ENCODE assay signal across 7 cellular contexts in genomic region chr1:154970631-154971340, GRCh38. TPM values are rescaled to one million over a fixed set of nuclear protein-coding genes. Genes with fewer than 3 reads are reported as not detected.
A peak's percentile ranks its signal among the peaks of the same experiment; 100 is the strongest.
DNase-seq lines count a peak whose midpoint lies in the region; ATAC-seq and TF ChIP-seq lines count a peak whose summit lies in the region.

A gene with protein sequence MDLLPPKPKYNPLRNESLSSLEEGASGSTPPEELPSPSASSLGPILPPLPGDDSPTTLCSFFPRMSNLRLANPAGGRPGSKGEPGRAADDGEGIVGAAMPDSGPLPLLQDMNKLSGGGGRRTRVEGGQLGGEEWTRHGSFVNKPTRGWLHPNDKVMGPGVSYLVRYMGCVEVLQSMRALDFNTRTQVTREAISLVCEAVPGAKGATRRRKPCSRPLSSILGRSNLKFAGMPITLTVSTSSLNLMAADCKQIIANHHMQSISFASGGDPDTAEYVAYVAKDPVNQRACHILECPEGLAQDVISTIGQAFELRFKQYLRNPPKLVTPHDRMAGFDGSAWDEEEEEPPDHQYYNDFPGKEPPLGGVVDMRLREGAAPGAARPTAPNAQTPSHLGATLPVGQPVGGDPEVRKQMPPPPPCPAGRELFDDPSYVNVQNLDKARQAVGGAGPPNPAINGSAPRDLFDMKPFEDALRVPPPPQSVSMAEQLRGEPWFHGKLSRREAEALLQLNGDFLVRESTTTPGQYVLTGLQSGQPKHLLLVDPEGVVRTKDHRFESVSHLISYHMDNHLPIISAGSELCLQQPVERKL (minus strand): TSS chr1:154970747. CDS start chr1:154970526, 221 bp downstream.

- H3K4me3 Mint-ChIP-seq in WTC11: no peak within 1 kb of the TSS

- peak within 1 kb of the TSS; percentile 81; the same call in 1 of the 2 replicates for H3K27ac Mint-ChIP-seq in WTC11

- peak; percentile 35 for TF ChIP-seq POLR2A in GM10847 (IDR thresholded peaks at IDR 0.05; ENCODE audit: extremely low read depth, insufficient read length)

- in situ Hi-C loops in endometrial microvascular endothelial cells (cut with HindIII; ENCODE audit: inconsistent ontology term, low pct_unique_long_range_greater_than_20kb, low sequenced_read_pairs): no loop called here

- no peaks in the 10 kb centered on the region for H3K9me3 Mint-ChIP-seq in WTC11

- peaks cover 25% of the 10 kb centered on the region for H3K36me3 Mint-ChIP-seq in WTC11

- peaks cover 42% of the 10 kb centered on the region for H3K4me1 Mint-ChIP-seq in WTC11

- DNase-seq in M059J (ENCODE audit: low read depth): peak; percentile 85
- DNase-seq in WTC11 (ENCODE audit: low spot score): peak; percentile 96
- peak; percentile 95 for DNase-seq in medulla oblongata (ENCODE audit: extremely low spot score)
- peak; percentile 57 for DNase-seq in stimulated activated naive CD8-positive, alpha-beta T cell treated with anti-CD3 and anti-CD28 coated beads, Interleukin-15, Interleukin-2, amounts not matched to agents 100 U/mL and 50 U/mL, for 24 hours

- CTCF ChIA-PET in WTC11 (lab: Charles Lee): interaction anchor here (0.8 to 8.3 kb wide), 24 partner anchors 9 to 280 kb away, joined by 3 to 176 read pairs (median 6); partner anchors contain the start of genes ADAM15, FLAD1, KRTCAP2 and LENEP

- H3K27me3 Mint-ChIP-seq in WTC11 (ENCODE audit: low read depth): no peaks in the 10 kb centered on the region

- no peak for TF ChIP-seq CTCF in WTC11 (IDR thresholded peaks at IDR 0.05)

- ATAC-seq in WTC11: peak; percentile 63
- ATAC-seq in stimulated activated naive CD8-positive, alpha-beta T cell treated with anti-CD3 and anti-CD28 coated beads, Interleukin-15, Interleukin-2, amounts not matched to agents 100 U/mL and 50 U/mL, for 24 hours: no peak
- no peak for ATAC-seq in HG03159 (IDR thresholded peaks at IDR 0.05; ENCODE audit: unreplicated experiment)

- POLR2A ChIA-PET in WTC11 (lab: Charles Lee): interaction anchor here (0.6 to 7.3 kb wide), 26 partner anchors 9 to 403 kb away, joined by 3 to 176 read pairs (median 4); partner anchors contain the start of genes CHRNB2, EFNA3, FLAD1 and KCNN3

TF ChIP-seq in WTC11, 78 proteins besides CTCF, POLR2A, EP300 and RAD21 (continues in another document):
- no peak for TF ChIP-seq NFYB (CRISPR knock-in tag; conservative IDR thresholded peaks at IDR 0.05; ENCODE audit: low read depth)
- 0 out of 2 replicates have a peak, but pooled peaks have one; percentile 10 for TF ChIP-seq NFE2L1 (CRISPR knock-in tag; IDR thresholded peaks at IDR 0.05)
- no peak for TF ChIP-seq CBFB (CRISPR knock-in tag; IDR thresholded peaks at IDR 0.05; ENCODE audit: low read depth)
- no peak for TF ChIP-seq GTF2I (CRISPR knock-in tag; conservative IDR thresholded peaks at IDR 0.05)
- TF ChIP-seq PRRX2 (CRISPR knock-in tag; IDR thresholded peaks at IDR 0.05): 0 out of 2 replicates have a peak, but pooled peaks have one; percentile 35
- TF ChIP-seq, protein P1, sequence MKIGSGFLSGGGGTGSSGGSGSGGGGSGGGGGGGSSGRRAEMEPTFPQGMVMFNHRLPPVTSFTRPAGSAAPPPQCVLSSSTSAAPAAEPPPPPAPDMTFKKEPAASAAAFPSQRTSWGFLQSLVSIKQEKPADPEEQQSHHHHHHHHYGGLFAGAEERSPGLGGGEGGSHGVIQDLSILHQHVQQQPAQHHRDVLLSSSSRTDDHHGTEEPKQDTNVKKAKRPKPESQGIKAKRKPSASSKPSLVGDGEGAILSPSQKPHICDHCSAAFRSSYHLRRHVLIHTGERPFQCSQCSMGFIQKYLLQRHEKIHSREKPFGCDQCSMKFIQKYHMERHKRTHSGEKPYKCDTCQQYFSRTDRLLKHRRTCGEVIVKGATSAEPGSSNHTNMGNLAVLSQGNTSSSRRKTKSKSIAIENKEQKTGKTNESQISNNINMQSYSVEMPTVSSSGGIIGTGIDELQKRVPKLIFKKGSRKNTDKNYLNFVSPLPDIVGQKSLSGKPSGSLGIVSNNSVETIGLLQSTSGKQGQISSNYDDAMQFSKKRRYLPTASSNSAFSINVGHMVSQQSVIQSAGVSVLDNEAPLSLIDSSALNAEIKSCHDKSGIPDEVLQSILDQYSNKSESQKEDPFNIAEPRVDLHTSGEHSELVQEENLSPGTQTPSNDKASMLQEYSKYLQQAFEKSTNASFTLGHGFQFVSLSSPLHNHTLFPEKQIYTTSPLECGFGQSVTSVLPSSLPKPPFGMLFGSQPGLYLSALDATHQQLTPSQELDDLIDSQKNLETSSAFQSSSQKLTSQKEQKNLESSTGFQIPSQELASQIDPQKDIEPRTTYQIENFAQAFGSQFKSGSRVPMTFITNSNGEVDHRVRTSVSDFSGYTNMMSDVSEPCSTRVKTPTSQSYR (CRISPR knock-in tag; IDR thresholded peaks at IDR 0.05): 0 out of 2 replicates have a peak, but pooled peaks have one; percentile 13
- peak; percentile 56; the same call in 1 of the 2 replicates for TF ChIP-seq TEAD1 (CRISPR knock-in tag; IDR thresholded peaks at IDR 0.05)
- no peak for TF ChIP-seq NR1H2 (CRISPR knock-in tag; IDR thresholded peaks at IDR 0.05)
- TF ChIP-seq E2F5 (CRISPR knock-in tag; IDR thresholded peaks at IDR 0.05): 0 out of 2 replicates have a peak, but pooled peaks have one; percentile 35
- no peak for TF ChIP-seq AFF4 (CRISPR knock-in tag; IDR thresholded peaks at IDR 0.05; ENCODE audit: borderline replicate concordance)
- TF ChIP-seq FOXP4 (CRISPR knock-in tag; IDR thresholded peaks at IDR 0.05): 0 out of 2 replicates have a peak, but pooled peaks have one; percentile 25
- peak; percentile 15; the same call in 1 of the 2 replicates for TF ChIP-seq ETV6 (CRISPR knock-in tag; IDR thresholded peaks at IDR 0.05)
- no peak for TF ChIP-seq FOXP1 (CRISPR knock-in tag; IDR thresholded peaks at IDR 0.05; ENCODE audit: borderline replicate concordance)
- 0 out of 2 replicates have a peak, but pooled peaks have one; percentile 12 for TF ChIP-seq GABPB1 (CRISPR knock-in tag; IDR thresholded peaks at IDR 0.05)
- no peak for TF ChIP-seq MXD4 (CRISPR knock-in tag; IDR thresholded peaks at IDR 0.05; ENCODE audit: borderline replicate concordance)

RNA-seq across cellular contexts. Expression of the gene that starts here (rescaled TPM):
- 64.4 and 84.5 TPM in 2 replicates for total RNA-seq in M059J (2014; rRNA removed; shearing (Covaris generic))
- total RNA-seq in WTC11 (2021): 180 to 199 TPM (median 180 TPM) in 3 replicates
- 406 TPM for total RNA-seq in endometrial microvascular endothelial cells (ENCODE audit: inconsistent ontology term)
